In genomic region chr10:14010083-14010551, GRCh38 we compare ENCODE assay signal across 8 cellular contexts.
DNase-seq lines count a peak whose midpoint lies in the region; ATAC-seq, FAIRE-seq and TF ChIP-seq lines count a peak whose summit lies in the region.

No MANE protein-coding gene starts in this region.

- H3K27ac ChIP-seq in astrocyte (ENCODE audit: low read depth, low read length) = peak overlapping the region; percentile 96

- H3K79me2 ChIP-seq in astrocyte (ENCODE audit: insufficient read depth, low read length) = peaks cover 17% of the 10 kb centered on the region

- no peaks in the 10 kb centered on the region for H4K20me1 ChIP-seq in astrocyte (ENCODE audit: insufficient read depth, low read length)

- no peaks in the 10 kb centered on the region for H3K9me3 Mint-ChIP-seq in astrocyte (ENCODE audit: unreplicated experiment)

- H3K27me3 ChIP-seq in BJ (ENCODE audit: control insufficient read depth, insufficient read depth, low read length) (no peaks in the 10 kb centered on the region), astrocyte (ENCODE audit: insufficient read depth, low read length) (no peaks in the 10 kb centered on the region)

- peak overlapping the region; percentile 84 for H3K4me2 ChIP-seq in astrocyte (ENCODE audit: low read length)

- no peaks in the 10 kb centered on the region for H3K9me3 ChIP-seq in astrocyte (ENCODE audit: insufficient read depth, low read depth, low read length)

- POLR2A ChIA-PET in BJ (lab: Charles Lee) = no interaction called here

- peak overlapping the region; percentile 96 for H3K27ac Mint-ChIP-seq in astrocyte (ENCODE audit: unreplicated experiment)

- CTCF ChIA-PET in BJ (lab: Yijun Ruan, JAX) = interaction anchor here (1.2 kb wide), 1 partner anchor 25 kb away, joined by 3 read pairs; no protein-coding TSS in a partner anchor

- H2AFZ ChIP-seq in astrocyte (ENCODE audit: low read depth, low read length) = peak overlapping the region; percentile 11

- H3K36me3 Mint-ChIP-seq in astrocyte (ENCODE audit: low read depth, unreplicated experiment) = no peaks in the 10 kb centered on the region

- H3K4me3 Mint-ChIP-seq in astrocyte (ENCODE audit: unreplicated experiment) = peak overlapping the region; percentile 62

- peaks cover 36% of the 10 kb centered on the region for H3K4me1 Mint-ChIP-seq in astrocyte (ENCODE audit: low read depth, unreplicated experiment)

- H3K36me3 ChIP-seq in BJ (ENCODE audit: control insufficient read depth, insufficient read depth, low read length) (no peaks in the 10 kb centered on the region), astrocyte (ENCODE audit: insufficient read depth, low read length) (no peaks in the 10 kb centered on the region)

- TF ChIP-seq CTCF in BJ (IDR thresholded peaks at IDR 0.05; ENCODE audit: insufficient read depth, low read depth, low read length) = no peak
- no peak for TF ChIP-seq CTCF in astrocyte (IDR thresholded peaks at IDR 0.05; ENCODE audit: insufficient read depth, low read depth, low read length)

- no peaks in the 10 kb centered on the region for H3K27me3 Mint-ChIP-seq in astrocyte (ENCODE audit: low read depth, unreplicated experiment)

- FAIRE-seq in astrocyte (lab: Jason Lieb, UNC) = no peak

- H3K4me1 ChIP-seq in astrocyte (ENCODE audit: insufficient read depth, low read length) = peaks cover 34% of the 10 kb centered on the region

- H3K4me3 ChIP-seq in BJ (ENCODE audit: low read depth, low read length) (peak overlapping the region; percentile 37), astrocyte (ENCODE audit: insufficient read depth, low read depth, low read length) (peak overlapping the region; percentile 60)

- ATAC-seq in HG02610 (IDR thresholded peaks at IDR 0.05; ENCODE audit: unreplicated experiment) (peak; percentile 20), HG02763 (IDR thresholded peaks at IDR 0.05; ENCODE audit: unreplicated experiment) (no peak), GM18873 (IDR thresholded peaks at IDR 0.05; ENCODE audit: low FRiP score, unreplicated experiment) (no peak)

- H3K9ac ChIP-seq in astrocyte (ENCODE audit: low read length) = peak overlapping the region; percentile 86

- DNase-seq in BJ (ENCODE audit: low read depth) = no peak
- peak; percentile 77 for DNase-seq in astrocyte (ENCODE audit: low read depth)
- DNase-seq in lung microvascular endothelial cell (ENCODE audit: low read depth in 2 of 2) = peak; percentile 47 to 69
- no peak for DNase-seq in cerebellar cortex (ENCODE audit: low spot score)
- DNase-seq in NCI-H128 (lab: John Stamatoyannopoulos, UW; ENCODE audit: unreplicated experiment) = no peak

Comparison
In these comparisons a context has a peak if more than half of its experiments do, and no peak if none do; other contexts are left out.
1. DNase-seq: peak in astrocyte (single experiment) and lung microvascular endothelial cell (2 of 2); none in BJ (single experiment), cerebellar cortex (single experiment) and NCI-H128 (single experiment).